25 cellular contexts compared by ENCODE assay signal in the genomic region with DNA sequence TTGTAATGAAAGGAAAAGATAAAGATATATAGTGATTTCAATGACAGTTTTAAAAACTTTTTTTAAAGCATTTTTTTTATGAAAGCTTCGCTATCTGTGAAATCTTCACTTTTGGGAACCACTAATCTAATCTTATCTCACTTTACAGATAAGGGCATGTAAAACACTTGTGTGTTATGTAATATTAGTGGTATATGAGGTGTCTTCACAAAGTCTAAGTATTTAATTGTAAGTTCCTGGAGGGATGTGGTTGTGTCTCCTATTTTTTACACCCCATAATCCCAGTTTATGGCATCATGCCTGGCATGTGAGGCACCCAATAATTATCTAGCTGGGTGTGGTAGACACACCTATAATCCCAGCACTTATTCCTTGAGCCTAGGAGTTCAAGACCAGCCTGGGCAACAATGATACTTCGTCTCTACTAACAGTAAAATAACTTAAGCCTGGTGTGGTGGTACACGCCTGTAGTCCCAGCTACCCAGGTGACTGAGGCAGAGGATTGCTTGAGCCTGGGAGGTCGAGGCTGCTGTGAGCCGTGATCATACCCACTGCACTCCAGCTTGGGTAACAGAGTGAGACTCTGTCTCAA. TPM values are rescaled to one million over a fixed set of nuclear protein-coding genes. Genes with fewer than 3 reads are reported as not detected.
"Had no signal": no experiment of that assay in that cellular context is flagged by ENCODE, and none has a peak within 500 bp of the region (broad histone marks: within the 10 kb centered on the region; RNA-seq: fewer than 3 reads in every experiment).

No MANE protein-coding gene starts in this region.

- H3K27ac Mint-ChIP-seq: activated B cell treated with CpG ODN at 0.5 μM for 24 hours; activated CD4-positive, alpha-beta T cell treated with anti-CD3 and anti-CD28 coated beads for 36 hours; activated naive CD4-positive, alpha-beta T cell treated with anti-CD3 and anti-CD28 coated beads, Interleukin-2, amount 50 U/mL, for 72 hours; activated T-cell treated with anti-CD3 and anti-CD28 coated beads, Interleukin-2, amount 50 U/mL, for 24 hours; activated T-helper 17 cell treated with anti-CD3 and anti-CD28 coated beads, Interleukin-2, amount 50 U/mL, for 72 hours; neural progenitor cell; progenitor cell of endocrine pancreas had no signal

- H3K4me1 ChIP-seq: gastroesophageal sphincter had no signal

- ATAC-seq: activated CD4-positive, alpha-beta T cell treated with anti-CD3 and anti-CD28 coated beads for 36 hours; activated naive CD4-positive, alpha-beta T cell treated with anti-CD3 and anti-CD28 coated beads, Interleukin-2, amount 50 U/mL, for 72 hours; activated T-helper 17 cell treated with anti-CD3 and anti-CD28 coated beads, Interleukin-2, amount 50 U/mL, for 72 hours; gastroesophageal sphincter; naive thymus-derived CD8-positive, alpha-beta T cell had no signal

- H3K4me3 ChIP-seq: gastroesophageal sphincter, lung, neural progenitor cell, spleen had no signal

- H3K27ac ChIP-seq: gastroesophageal sphincter, neural progenitor cell, spleen had no signal

- H3K9me3 ChIP-seq: gastroesophageal sphincter, spleen had no signal

- H3K27me3 ChIP-seq: gastroesophageal sphincter, neural progenitor cell, spleen had no signal

- H3K36me3 ChIP-seq: neural progenitor cell had no signal

- H3K9me3 Mint-ChIP-seq: activated B cell treated with CpG ODN at 0.5 μM for 24 hours; activated naive CD4-positive, alpha-beta T cell treated with anti-CD3 and anti-CD28 coated beads, Interleukin-2, amount 50 U/mL, for 72 hours; activated T-cell treated with anti-CD3 and anti-CD28 coated beads, Interleukin-2, amount 50 U/mL, for 24 hours; activated T-helper 17 cell treated with anti-CD3 and anti-CD28 coated beads, Interleukin-2, amount 50 U/mL, for 72 hours; endodermal cell; naive thymus-derived CD8-positive, alpha-beta T cell; neural progenitor cell had no signal

- FAIRE-seq: keratinocyte had no signal

- H3K27me3 Mint-ChIP-seq: activated B cell treated with CpG ODN at 0.5 μM for 24 hours; activated CD4-positive, alpha-beta T cell treated with anti-CD3 and anti-CD28 coated beads for 36 hours; activated T-cell treated with anti-CD3 and anti-CD28 coated beads, Interleukin-2, amount 50 U/mL, for 24 hours; activated T-helper 17 cell treated with anti-CD3 and anti-CD28 coated beads, Interleukin-2, amount 50 U/mL, for 72 hours; naive thymus-derived CD8-positive, alpha-beta T cell; progenitor cell of endocrine pancreas had no signal

- DNase-seq: activated B cell treated with CpG ODN at 0.5 μM for 24 hours; activated CD4-positive, alpha-beta T cell treated with anti-CD3 and anti-CD28 coated beads for 36 hours; activated CD4-positive, alpha-beta T cell treated with anti-CD3 and anti-CD28 coated beads, Interleukin-2, amount 50 U/mL, for 4 hours; activated CD8-positive, alpha-beta memory T cell treated with anti-CD3 and anti-CD28 coated beads for 24 hours; activated CD8-positive, alpha-beta memory T cell treated with anti-CD3 and anti-CD28 coated beads, Interleukin-2, amount 50 U/mL, for 4 hours; activated T-cell treated with anti-CD3 and anti-CD28 coated beads, Interleukin-2, amount 50 U/mL, for 24 hours; cerebellar nuclear complex; cortex of kidney; endodermal cell; head of caudate nucleus; naive thymus-derived CD8-positive, alpha-beta T cell; retina; spleen; stimulated activated CD4-positive, alpha-beta T cell treated with anti-CD3 and anti-CD28 coated beads, Interleukin-4, amount 100 ng/mL, for 1 hour; stimulated activated naive CD4-positive, alpha-beta T cell; T-helper 1 cell; T1000 had no signal

- H3K36me3 Mint-ChIP-seq: activated naive CD4-positive, alpha-beta T cell treated with anti-CD3 and anti-CD28 coated beads, Interleukin-2, amount 50 U/mL, for 72 hours; neural progenitor cell had no signal

- H3K9ac ChIP-seq: neural progenitor cell had no signal

- H3K4me3 Mint-ChIP-seq: activated B cell treated with CpG ODN at 0.5 μM for 24 hours; activated CD4-positive, alpha-beta T cell treated with anti-CD3 and anti-CD28 coated beads for 36 hours; activated T-cell treated with anti-CD3 and anti-CD28 coated beads, Interleukin-2, amount 50 U/mL, for 24 hours; activated T-helper 17 cell treated with anti-CD3 and anti-CD28 coated beads, Interleukin-2, amount 50 U/mL, for 72 hours; endodermal cell; naive thymus-derived CD8-positive, alpha-beta T cell; neural progenitor cell had no signal

RNA-seq across cellular contexts. Expression of a gene that starts 40.0 kb away (rescaled TPM):
- total RNA-seq: activated B cell treated with CpG ODN at 0.5 μM for 24 hours; activated CD4-positive, alpha-beta T cell treated with anti-CD3 and anti-CD28 coated beads for 36 hours; activated naive CD4-positive, alpha-beta T cell treated with anti-CD3 and anti-CD28 coated beads, Interleukin-2, amount 50 U/mL, for 72 hours; activated T-helper 17 cell treated with anti-CD3 and anti-CD28 coated beads, Interleukin-2, amount 50 U/mL, for 72 hours; left lobe of liver; progenitor cell of endocrine pancreas had no signal
